In the genomic region with DNA sequence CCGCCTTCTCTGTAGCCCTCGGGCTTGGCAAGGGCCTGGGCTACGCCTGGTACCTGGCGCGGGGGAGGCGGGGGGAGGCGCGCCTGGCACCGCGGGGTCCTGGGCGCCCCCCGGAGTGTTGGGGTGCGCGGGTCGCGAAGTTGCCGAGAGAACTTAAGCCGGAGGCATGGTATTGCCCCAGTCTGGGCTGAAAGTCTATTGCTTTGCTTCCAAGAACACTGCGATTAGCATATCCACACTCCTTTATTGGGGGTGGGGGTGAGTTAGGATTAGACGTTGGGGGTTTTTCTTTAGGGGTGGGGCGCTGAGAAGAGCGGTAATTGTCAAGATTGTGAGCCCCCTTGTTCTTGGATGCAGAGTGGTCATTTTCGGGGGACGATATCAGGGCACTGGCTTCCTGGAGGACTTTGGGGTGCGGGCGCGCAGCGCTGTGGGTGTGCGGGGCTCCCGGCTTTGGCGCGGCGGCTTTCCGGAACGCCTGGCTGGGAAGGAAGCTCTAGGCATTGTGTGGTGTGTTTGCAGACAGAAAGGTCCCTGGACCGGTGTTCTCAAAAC, we compare ENCODE assay signal across 8 cellular contexts. TPM values are rescaled to one million over a fixed set of nuclear protein-coding genes. Genes with fewer than 3 reads are reported as not detected.
DNase-seq lines count a peak whose midpoint lies in the region; ATAC-seq and TF ChIP-seq lines count a peak whose summit lies in the region.

No MANE protein-coding gene starts in this region.

- ATAC-seq in HG03432 (IDR thresholded peaks at IDR 0.05; ENCODE audit: unreplicated experiment): peak; percentile 9
- ATAC-seq in body of pancreas: peak; percentile 2
- peak; percentile 32 for ATAC-seq in left lung
- ATAC-seq in GM19328 (IDR thresholded peaks at IDR 0.05; ENCODE audit: unreplicated experiment): no peak

- H3K4me3 ChIP-seq in body of pancreas (peak overlapping the region; percentile 83 to 84), left lung (peak overlapping the region; percentile 77 to 86), thyroid gland (replicated peaks in 1 of 3) (peak overlapping the region; percentile 60 to 90 (median 83))

- H3K36me3 ChIP-seq in body of pancreas (replicated peaks in 1 of 2; ENCODE audit: insufficient read depth in 1 of 2, low read depth in 2 of 2): no peaks in the 10 kb centered on the region
- no peaks in the 10 kb centered on the region for H3K36me3 ChIP-seq in left lung
- H3K36me3 ChIP-seq in thyroid gland: no peaks in the 10 kb centered on the region

- 1% methylated on average over 35 of the region's 36 CpGs; no CpG with 5 or more reads in 1 of the 2 donors for WGBS in body of pancreas, 2 donors
- 0 to 3% methylated on average over 19 to 24 of the region's 36 CpGs for WGBS in thyroid gland, 2 donors

- H3K9me3 ChIP-seq in body of pancreas (no peaks in the 10 kb centered on the region), left lung (no peaks in the 10 kb centered on the region), thyroid gland (no peaks in the 10 kb centered on the region)

- in situ Hi-C loops in G401 (cut with HindIII; ENCODE audit: low sequenced_read_pairs): no loop called here

- intact Hi-C loops in body of pancreas (cut with DNase I) (no loop called here), left lung (cut with DNase I) (no loop called here), thyroid gland (cut with DNase I) (no loop called here)

- H3K4me1 ChIP-seq in body of pancreas (peaks cover 49% of the 10 kb centered on the region), left lung (peaks cover 25 to 42% of the 10 kb centered on the region in 2 donors), thyroid gland (peaks cover 39 to 43% of the 10 kb centered on the region in 2 donors)

- no peak for TF ChIP-seq CTCF in body of pancreas (IDR thresholded peaks at IDR 0.05)
- no peak for TF ChIP-seq CTCF in left lung (IDR thresholded peaks at IDR 0.05)
- TF ChIP-seq CTCF in thyroid gland (IDR thresholded peaks at IDR 0.05): no peak

- H3K27me3 ChIP-seq in body of pancreas (no peaks in the 10 kb centered on the region), left lung (peaks cover 0 to 36% of the 10 kb centered on the region in 2 donors), thyroid gland (no peaks in the 10 kb centered on the region)

- DNase-seq in G401 (ENCODE audit: low spot score): peak; percentile 11
- DNase-seq in body of pancreas: no peak
- DNase-seq in left lung: no peak
- no peak for DNase-seq in thyroid gland
- no peak for DNase-seq in SK-N-DZ (ENCODE audit: low spot score)
- DNase-seq in NCI-H1694 (lab: John Stamatoyannopoulos, UW): no peak

- H3K27ac ChIP-seq in body of pancreas: peak overlapping the region; percentile 79 to 92 (median 89)
- H3K27ac ChIP-seq in left lung: peak overlapping the region; percentile 89 to 93
- H3K27ac ChIP-seq in thyroid gland: peak overlapping the region; percentile 78 to 94 (median 80)

- TF ChIP-seq POLR2A in body of pancreas (IDR thresholded peaks at IDR 0.05): no peak
- TF ChIP-seq POLR2A in thyroid gland (IDR thresholded peaks at IDR 0.05): no peak

RNA-seq across cellular contexts. Expression of a gene that starts 0.8 kb away (rescaled TPM):
- 1.8 and 2.8 TPM in 2 replicates for total RNA-seq in G401 (2014; rRNA removed; shearing (Covaris generic))
- 10 to 100 TPM; 23.1 to 23.3 TPM for total RNA-seq in body of pancreas
- 10 to 100 TPM; 40.1 to 53.5 TPM for total RNA-seq in left lung
- 10 to 100 TPM; 51.1 to 93.8 (median 63.6) TPM for total RNA-seq in thyroid gland
- polyA plus RNA-seq in SK-N-DZ (2014; cell fraction: cytosol; rRNA removed): 4.4 and 5.5 TPM in 2 replicates
- 13.6 and 26.7 TPM in 2 replicates for polyA plus RNA-seq in SK-N-DZ (2014; cell fraction: nucleus; rRNA removed)
